In genomic region chr11:35165416-35166368, GRCh38 we compare ENCODE assay signal across 9 cellular contexts. TPM values are rescaled to one million over a fixed set of nuclear protein-coding genes. Genes with fewer than 3 reads are reported as not detected.
DNase-seq lines count a peak whose midpoint lies in the region; ATAC-seq and TF ChIP-seq lines count a peak whose summit lies in the region.
"Had no signal": no experiment of that assay in that cellular context is flagged by ENCODE, and none has a peak within 500 bp of the region (broad histone marks: within the 10 kb centered on the region; RNA-seq: fewer than 3 reads in every experiment).

No MANE protein-coding gene starts in this region.

- DNase-seq in GM10266 (ENCODE audit: extremely low spot score) (peak; percentile 82), HCEC 1CT (peak; percentile 46), NK-92 (lab: John Stamatoyannopoulos, UW; ENCODE audit: unreplicated experiment) (peak; percentile 72), activated T-cell treated with anti-CD3 and anti-CD28 coated beads for 4 hours (peak; percentile 67), foreskin keratinocyte (peak in 1 of 2 donors; percentile 65), left lobe of liver (ENCODE audit: low spot score) (no peak), HuH-7.5 (ENCODE audit: low spot score) (no peak)
- peak; percentile 44 to 81 for DNase-seq in stimulated activated CD4-positive, alpha-beta T cell treated with anti-CD3 and anti-CD28 coated beads, Interleukin-4, amount 100 ng/mL, for 4 hours

- peak overlapping the region; percentile 89 for H3K27ac ChIP-seq in foreskin keratinocyte
- H3K27ac ChIP-seq: SK-N-MC had no signal

- H3K4me1 ChIP-seq in foreskin keratinocyte, result peaks cover 73% of the 10 kb centered on the region

- TF ChIP-seq CTCF in GM10266 (IDR thresholded peaks at IDR 0.05; ENCODE audit: control insufficient read depth, insufficient read depth, low read depth, missing control alignments) (no peak), foreskin keratinocyte (conservative IDR thresholded peaks at IDR 0.05) (no peak)

- ATAC-seq in foreskin keratinocyte (peak; percentile 61), left lobe of liver (no peak)

- H3K27me3 ChIP-seq in foreskin keratinocyte, result no peaks in the 10 kb centered on the region

RNA-seq across cellular contexts. Expression of gene CD44, which starts 26.7 kb away (rescaled TPM):
- 1,058 and 1,283 TPM in 2 replicates for total RNA-seq in foreskin keratinocyte
- polyA plus RNA-seq in foreskin keratinocyte, result 489 and 531 TPM in 2 replicates
- total RNA-seq in left lobe of liver, result 11.7 TPM

Comparison
In these comparisons a context has a peak if more than half of its experiments do, and no peak if none do; other contexts are left out.
1. DNase-seq: peak in GM10266 (single experiment), HCEC 1CT (single experiment), NK-92 (single experiment), activated T-cell treated with anti-CD3 and anti-CD28 coated beads for 4 hours (single experiment) and stimulated activated CD4-positive, alpha-beta T cell treated with anti-CD3 and anti-CD28 coated beads, Interleukin-4, amount 100 ng/mL, for 4 hours (2 of 2); none in left lobe of liver (single experiment) and HuH-7.5 (single experiment).
2. RNA of gene CD44, which starts 26.7 kb away (total RNA-seq): 1,058 to 1,283 TPM in foreskin keratinocyte; 11.7 TPM in left lobe of liver (single experiment); every median in the first group is over 10 times any median in the second.